ENCODE assay signal across 1 cellular context in the genomic region with DNA sequence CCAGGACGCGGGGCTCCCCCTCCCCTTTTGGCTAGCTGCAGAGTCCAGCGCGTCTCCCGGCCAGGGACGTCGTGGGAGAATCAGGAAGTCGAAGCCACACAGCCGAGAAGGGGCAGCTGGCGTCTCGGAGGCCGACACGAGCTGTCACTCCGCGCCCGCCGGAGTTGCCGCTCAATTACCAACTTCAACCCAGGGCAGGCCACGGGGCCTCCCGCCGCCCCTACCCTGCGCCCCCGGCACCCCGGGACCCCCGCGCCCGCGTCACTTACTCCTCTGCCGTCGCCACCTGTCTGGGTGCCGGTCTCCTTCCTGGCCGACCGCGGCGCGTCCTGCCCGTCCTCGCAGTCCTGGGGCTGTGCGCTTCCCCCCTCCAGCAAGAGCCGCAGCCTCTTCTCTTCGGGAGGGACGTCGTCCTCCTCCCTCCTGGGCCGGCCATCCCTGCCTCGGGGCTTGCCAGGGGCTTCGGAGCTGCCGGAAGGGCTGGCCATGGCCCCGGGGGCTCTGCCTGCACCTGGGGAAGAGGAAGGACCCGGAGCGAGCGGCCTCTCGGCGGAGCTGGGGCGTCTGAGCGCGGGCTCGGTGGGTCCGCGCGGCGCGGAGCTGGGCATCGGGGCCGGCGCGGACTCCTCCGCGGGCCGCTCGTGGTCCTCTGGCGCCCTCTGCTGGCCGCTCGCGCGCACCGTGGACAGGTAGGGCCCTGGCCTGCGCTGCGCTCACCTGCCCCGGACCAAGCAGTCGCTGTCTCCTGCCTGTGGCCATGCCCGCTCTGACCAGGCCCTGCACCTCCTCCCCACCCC.
TF ChIP-seq lines count a peak whose summit lies in the region.

No MANE protein-coding gene starts in this region.

TF ChIP-seq in HepG2, 621 proteins besides CTCF, POLR2A, EP300 and RAD21:
- peak; percentile 59 for TF ChIP-seq ZNF777 (CRISPR knock-in tag; IDR thresholded peaks at IDR 0.05)
- peak; percentile 25; the same call in 1 of the 2 replicates for TF ChIP-seq UBTF (CRISPR knock-in tag; IDR thresholded peaks at IDR 0.05)
- TF ChIP-seq, protein P1, sequence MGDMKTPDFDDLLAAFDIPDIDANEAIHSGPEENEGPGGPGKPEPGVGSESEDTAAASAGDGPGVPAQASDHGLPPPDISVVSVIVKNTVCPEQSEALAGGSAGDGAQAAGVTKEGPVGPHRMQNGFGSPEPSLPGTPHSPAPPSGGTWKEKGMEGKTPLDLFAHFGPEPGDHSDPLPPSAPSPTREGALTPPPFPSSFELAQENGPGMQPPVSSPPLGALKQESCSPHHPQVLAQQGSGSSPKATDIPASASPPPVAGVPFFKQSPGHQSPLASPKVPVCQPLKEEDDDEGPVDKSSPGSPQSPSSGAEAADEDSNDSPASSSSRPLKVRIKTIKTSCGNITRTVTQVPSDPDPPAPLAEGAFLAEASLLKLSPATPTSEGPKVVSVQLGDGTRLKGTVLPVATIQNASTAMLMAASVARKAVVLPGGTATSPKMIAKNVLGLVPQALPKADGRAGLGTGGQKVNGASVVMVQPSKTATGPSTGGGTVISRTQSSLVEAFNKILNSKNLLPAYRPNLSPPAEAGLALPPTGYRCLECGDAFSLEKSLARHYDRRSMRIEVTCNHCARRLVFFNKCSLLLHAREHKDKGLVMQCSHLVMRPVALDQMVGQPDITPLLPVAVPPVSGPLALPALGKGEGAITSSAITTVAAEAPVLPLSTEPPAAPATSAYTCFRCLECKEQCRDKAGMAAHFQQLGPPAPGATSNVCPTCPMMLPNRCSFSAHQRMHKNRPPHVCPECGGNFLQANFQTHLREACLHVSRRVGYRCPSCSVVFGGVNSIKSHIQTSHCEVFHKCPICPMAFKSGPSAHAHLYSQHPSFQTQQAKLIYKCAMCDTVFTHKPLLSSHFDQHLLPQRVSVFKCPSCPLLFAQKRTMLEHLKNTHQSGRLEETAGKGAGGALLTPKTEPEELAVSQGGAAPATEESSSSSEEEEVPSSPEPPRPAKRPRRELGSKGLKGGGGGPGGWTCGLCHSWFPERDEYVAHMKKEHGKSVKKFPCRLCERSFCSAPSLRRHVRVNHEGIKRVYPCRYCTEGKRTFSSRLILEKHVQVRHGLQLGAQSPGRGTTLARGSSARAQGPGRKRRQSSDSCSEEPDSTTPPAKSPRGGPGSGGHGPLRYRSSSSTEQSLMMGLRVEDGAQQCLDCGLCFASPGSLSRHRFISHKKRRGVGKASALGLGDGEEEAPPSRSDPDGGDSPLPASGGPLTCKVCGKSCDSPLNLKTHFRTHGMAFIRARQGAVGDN (CRISPR knock-in tag; IDR thresholded peaks at IDR 0.05): 0 out of 2 replicates have a peak, but pooled peaks have one; percentile 14
- peak; percentile 72 for TF ChIP-seq STAG1 (CRISPR knock-in tag; IDR thresholded peaks at IDR 0.05)
